Comparison of ENCODE assay signal across 17 cellular contexts in the genomic region with DNA sequence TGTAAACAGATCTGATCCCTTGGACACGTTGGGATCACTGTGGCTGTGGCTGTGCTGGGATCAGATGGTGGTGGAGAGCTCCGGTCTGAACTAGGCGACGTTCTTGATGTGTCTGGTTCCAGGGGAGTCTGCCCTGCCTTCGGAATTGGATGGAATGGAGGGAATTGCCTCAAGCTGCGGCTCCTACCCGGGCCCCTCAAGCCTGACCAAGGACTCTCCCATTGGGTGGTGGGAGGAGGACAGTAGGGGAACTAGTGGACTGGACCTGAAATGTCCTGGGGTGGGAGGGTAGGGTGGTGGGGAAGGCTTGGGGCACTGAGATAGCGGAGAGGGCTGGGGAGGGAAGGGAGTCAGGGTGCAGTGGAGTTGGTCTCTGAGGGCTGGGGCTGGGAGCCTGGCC. TPM values are rescaled to one million over a fixed set of nuclear protein-coding genes. Genes with fewer than 3 reads are reported as not detected.
DNase-seq lines count a peak whose midpoint lies in the region; ATAC-seq, FAIRE-seq and TF ChIP-seq lines count a peak whose summit lies in the region.
"Had no signal": no experiment of that assay in that cellular context is flagged by ENCODE, and none has a peak within 500 bp of the region (broad histone marks: within the 10 kb centered on the region; RNA-seq: fewer than 3 reads in every experiment).

No MANE protein-coding gene starts in this region.

- no peak overlapping the region for H2AFZ ChIP-seq in GM23248

- no peak for ATAC-seq in Right ventricle myocardium inferior
- ATAC-seq in right lobe of liver: no peak
- no peak for ATAC-seq in pancreas
- ATAC-seq: activated CD4-positive, CD25-positive, alpha-beta regulatory T cell treated with anti-CD3 and anti-CD28 coated beads, Interleukin-2, amount 50 U/mL, for 24 hours; activated naive CD4-positive, alpha-beta T cell treated with anti-CD3 and anti-CD28 coated beads, Interleukin-2, amount 50 U/mL, for 72 hours; HCT116; left ventricle myocardium superior had no signal

- H3K27me3 ChIP-seq in cardiac muscle cell (no peaks in the 10 kb centered on the region), right lobe of liver (no peaks in the 10 kb centered on the region), transverse colon (no peaks in the 10 kb centered on the region), GM23248 (replicated peaks; ENCODE audit: insufficient read depth) (no peaks in the 10 kb centered on the region), pancreas (no peaks in the 10 kb centered on the region), adrenal gland (no peaks in the 10 kb centered on the region)
- H3K27me3 ChIP-seq: tibial nerve had no signal

- no peaks in the 10 kb centered on the region for H3K36me3 ChIP-seq in cardiac muscle cell
- H3K36me3 ChIP-seq in right lobe of liver: no peaks in the 10 kb centered on the region
- H3K36me3 ChIP-seq in transverse colon: no peaks in the 10 kb centered on the region
- H3K36me3 ChIP-seq in GM23248 (ENCODE audit: low read depth): no peaks in the 10 kb centered on the region
- H3K36me3 ChIP-seq in pancreas: no peaks in the 10 kb centered on the region
- no peaks in the 10 kb centered on the region for H3K36me3 ChIP-seq in adrenal gland (replicated peaks in 1 of 2)
- H3K36me3 ChIP-seq: tibial nerve had no signal

- H3K79me2 ChIP-seq in GM23248 (ENCODE audit: insufficient read depth): peaks cover 20% of the 10 kb centered on the region

- peaks cover 9% of the 10 kb centered on the region for H3K4me1 ChIP-seq in cardiac muscle cell (ENCODE audit: low read depth)
- peaks cover 0 to 58% (median 20%) of the 10 kb centered on the region in 4 donors for H3K4me1 ChIP-seq in right lobe of liver
- peaks cover 18 to 48% (median 34%) of the 10 kb centered on the region in 4 donors for H3K4me1 ChIP-seq in transverse colon
- 0 out of 2 replicates have a peak, but pooled peaks cover 13% of the 10 kb centered on the region for H3K4me1 ChIP-seq in GM23248 (ENCODE audit: insufficient read depth)
- H3K4me1 ChIP-seq in pancreas: peaks cover 16 to 24% (median 17%) of the 10 kb centered on the region in 3 donors
- H3K4me1 ChIP-seq in adrenal gland (replicated peaks in 1 of 2): peaks cover 17 to 33% of the 10 kb centered on the region in 2 donors

- peaks cover 2% of the 10 kb centered on the region for H3K27me3 Mint-ChIP-seq in activated T-helper 1 cell treated with anti-CD3 and anti-CD28 coated beads, Interleukin-12 subunit alpha, Interleukin-12 subunit beta, Interleukin-2, Interleukin-4 antibody, amounts not matched to agents 30 ng/mL and 10 ng/mL and 1 ng/mL, durations not matched to agents 14 hours and 24 hours and 36 hours (ENCODE audit: insufficient read depth)
- H3K27me3 Mint-ChIP-seq: B cell had no signal

- H3K9me2 ChIP-seq in GM23248 (ENCODE audit: insufficient read depth): no peaks in the 10 kb centered on the region

- TF ChIP-seq CTCF in cardiac muscle cell (IDR thresholded peaks at IDR 0.05; ENCODE audit: low read depth, low read length): no peak
- no peak for TF ChIP-seq CTCF in right lobe of liver (IDR thresholded peaks at IDR 0.05)
- TF ChIP-seq CTCF in transverse colon (IDR thresholded peaks at IDR 0.05): no peak
- TF ChIP-seq CTCF in pancreas (IDR thresholded peaks at IDR 0.05): no peak
- no peak for TF ChIP-seq CTCF in adrenal gland (IDR thresholded peaks at IDR 0.05)

- H3K4me3 Mint-ChIP-seq in activated T-helper 1 cell treated with anti-CD3 and anti-CD28 coated beads, Interleukin-12 subunit alpha, Interleukin-12 subunit beta, Interleukin-2, Interleukin-4 antibody, amounts not matched to agents 30 ng/mL and 10 ng/mL and 1 ng/mL, durations not matched to agents 14 hours and 24 hours and 36 hours: peak overlapping the region; percentile 45
- H3K4me3 Mint-ChIP-seq: B cell had no signal

- H3K27ac Mint-ChIP-seq in activated T-helper 1 cell treated with anti-CD3 and anti-CD28 coated beads, Interleukin-12 subunit alpha, Interleukin-12 subunit beta, Interleukin-2, Interleukin-4 antibody, amounts not matched to agents 30 ng/mL and 10 ng/mL and 1 ng/mL, durations not matched to agents 14 hours and 24 hours and 36 hours: no peak overlapping the region
- H3K27ac Mint-ChIP-seq: B cell had no signal

- peaks cover 16% of the 10 kb centered on the region for H3K4me1 Mint-ChIP-seq in activated T-helper 1 cell treated with anti-CD3 and anti-CD28 coated beads, Interleukin-12 subunit alpha, Interleukin-12 subunit beta, Interleukin-2, Interleukin-4 antibody, amounts not matched to agents 30 ng/mL and 10 ng/mL and 1 ng/mL, durations not matched to agents 14 hours and 24 hours and 36 hours (ENCODE audit: low read depth)

- H3K4me2 ChIP-seq in GM23248 (ENCODE audit: unreplicated experiment): no peak overlapping the region

- H3K9me3 Mint-ChIP-seq in activated T-helper 1 cell treated with anti-CD3 and anti-CD28 coated beads, Interleukin-12 subunit alpha, Interleukin-12 subunit beta, Interleukin-2, Interleukin-4 antibody, amounts not matched to agents 30 ng/mL and 10 ng/mL and 1 ng/mL, durations not matched to agents 14 hours and 24 hours and 36 hours: no peaks in the 10 kb centered on the region
- H3K9me3 Mint-ChIP-seq: activated naive CD4-positive, alpha-beta T cell treated with anti-CD3 and anti-CD28 coated beads, Interleukin-2, amount 50 U/mL, for 72 hours had no signal

- DNase-seq in cardiac muscle cell (ENCODE audit: low read depth in 1 of 2, low spot score in 1 of 2): no peak
- no peak for DNase-seq in Right ventricle myocardium inferior (ENCODE audit: missing footprints)
- no peak for DNase-seq in activated T-helper 1 cell treated with anti-CD3 and anti-CD28 coated beads, Interleukin-12 subunit alpha, Interleukin-12 subunit beta, Interleukin-2, Interleukin-4 antibody, amounts not matched to agents 30 ng/mL and 10 ng/mL and 1 ng/mL, durations not matched to agents 14 hours and 24 hours and 36 hours (ENCODE audit: low spot score)
- no peak for DNase-seq in right lobe of liver
- DNase-seq in transverse colon: no peak
- DNase-seq in GM23248: no peak
- DNase-seq in pancreas: no peak
- DNase-seq in adrenal gland: no peak
- DNase-seq: dermis blood vessel endothelial cell, foreskin melanocyte, Kasumi-1, left ventricle myocardium superior had no signal

- no peaks in the 10 kb centered on the region for H3K36me3 Mint-ChIP-seq in activated T-helper 1 cell treated with anti-CD3 and anti-CD28 coated beads, Interleukin-12 subunit alpha, Interleukin-12 subunit beta, Interleukin-2, Interleukin-4 antibody, amounts not matched to agents 30 ng/mL and 10 ng/mL and 1 ng/mL, durations not matched to agents 14 hours and 24 hours and 36 hours (ENCODE audit: low read depth)

- no peak for TF ChIP-seq POLR2A in right lobe of liver (IDR thresholded peaks at IDR 0.05)
- no peak for TF ChIP-seq POLR2A in transverse colon (IDR thresholded peaks at IDR 0.05)
- TF ChIP-seq POLR2A in adrenal gland (IDR thresholded peaks at IDR 0.05): no peak

- intact Hi-C loops in Right ventricle myocardium inferior (cut with DNase I): no loop called here
- intact Hi-C loops in activated T-helper 1 cell treated with anti-CD3 and anti-CD28 coated beads, Interleukin-12 subunit alpha, Interleukin-12 subunit beta, Interleukin-2, Interleukin-4 antibody, amounts not matched to agents 30 ng/mL and 10 ng/mL and 1 ng/mL, durations not matched to agents 14 hours and 24 hours and 36 hours (cut with micrococcal nuclease): loop anchor here (2.0 to 5.0 kb wide), 4 partner anchors 83 to 366 kb away; a partner anchor contains a TSS
- intact Hi-C loops in right lobe of liver (cut with DNase I): no loop called here
- intact Hi-C loops in transverse colon (cut with DNase I; ENCODE audit: low total_unique reads): no loop called here
- intact Hi-C loops in pancreas (cut with DNase I): loop anchor here in 1 of 3 donors (10.0 kb wide), 1 partner anchor 337 kb away; a partner anchor contains a TSS
- intact Hi-C loops in adrenal gland (cut with DNase I): no loop called here

- 73% methylated on average over 8 of the region's 8 CpGs for WGBS in right lobe of liver (ENCODE audit: insufficient coverage, low coverage, low lambda C conversion rate, missing lambda C conversion rate)
- WGBS in transverse colon (ENCODE audit: low coverage in 1 of 2), 2 donors: 89% methylated on average over 8 of the region's 8 CpGs; no CpG with 5 or more reads in 1 of the 2 donors
- 78 to 80% methylated on average over 7 to 8 of the region's 8 CpGs for WGBS in GM23248 (ENCODE audit: low coverage in 1 of 2, low lambda C conversion rate in 2 of 2, missing lambda C conversion rate in 2 of 2), 2 experiments
- 83% methylated on average over 8 of the region's 8 CpGs for WGBS in pancreas, 2 donors
- WGBS in adrenal gland, 4 donors: 89 to 91% (median 91%) methylated on average over 7 to 8 of the region's 8 CpGs

- H3F3A ChIP-seq in GM23248 (ENCODE audit: insufficient read depth): peaks cover 6% of the 10 kb centered on the region; the same call in 1 of the 2 replicates

- no peak overlapping the region for H3K9ac ChIP-seq in GM23248

- in situ Hi-C loops in transverse colon (cut with MboI; ENCODE audit: low pct_ligation_motif_present in 1 of 4, low pct_unique_long_range_greater_than_20kb in 1 of 4, low sequenced_read_pairs in 3 of 4): no loop called here
- in situ Hi-C loops in GM23248 (cut with MboI): no loop called here

- no peaks in the 10 kb centered on the region for H4K20me1 ChIP-seq in GM23248 (ENCODE audit: insufficient read depth)

- H3K9me3 ChIP-seq in cardiac muscle cell (ENCODE audit: low read depth): no peaks in the 10 kb centered on the region
- no peaks in the 10 kb centered on the region for H3K9me3 ChIP-seq in right lobe of liver
- no peaks in the 10 kb centered on the region for H3K9me3 ChIP-seq in transverse colon
- H3K9me3 ChIP-seq in GM23248 (ENCODE audit: low read depth): no peaks in the 10 kb centered on the region
- no peaks in the 10 kb centered on the region for H3K9me3 ChIP-seq in pancreas
- H3K9me3 ChIP-seq in adrenal gland (replicated peaks in 1 of 3): no peaks in the 10 kb centered on the region
- H3K9me3 ChIP-seq: tibial nerve had no signal

- peak overlapping the region; percentile 99 for H3K27ac ChIP-seq in cardiac muscle cell
- peak overlapping the region; percentile 97 to 100 (median 98) for H3K27ac ChIP-seq in right lobe of liver
- H3K27ac ChIP-seq in transverse colon: peak overlapping the region in 3 of 4 donors; percentile 98 to 99 (median 98)
- H3K27ac ChIP-seq in GM23248: no peak overlapping the region
- peak overlapping the region in 2 of 4 donors; percentile 95 to 98 for H3K27ac ChIP-seq in pancreas
- peak overlapping the region in 2 of 5 donors; percentile 4 to 93 for H3K27ac ChIP-seq in adrenal gland

- no peak for FAIRE-seq in pancreas (lab: Jason Lieb, UNC)

- H3K4me3 ChIP-seq in cardiac muscle cell (no peak overlapping the region), right lobe of liver (peak overlapping the region in 1 of 3 donors; percentile 60), transverse colon (no peak overlapping the region), GM23248 (no peak overlapping the region), pancreas (no peak overlapping the region), adrenal gland (no peak overlapping the region)

- no peak for TF ChIP-seq EP300 in transverse colon (IDR thresholded peaks at IDR 0.05; ENCODE audit: low read depth)

RNA-seq across cellular contexts. Expression of a gene that starts 3.2 kb away (rescaled TPM):
- total RNA-seq in cardiac muscle cell (33.6 and 42.9 TPM in 2 replicates), Right ventricle myocardium inferior (26.2 TPM), right lobe of liver (10 to 100 TPM in 4 of 6 experiments, 1 to 10 TPM in 2; 6.4 to 29.5 (median 17.2) TPM), transverse colon (10 to 100 TPM in 2 of 4 donors, 1 to 10 TPM in 2; 8.6 to 18.0 (median 10.5) TPM), pancreas (10 to 100 TPM in 5 of 6 donors, 1 to 10 TPM in 1; 9.1 to 19.4 (median 14.3) TPM), adrenal gland (10 to 100 TPM; 12.0 to 34.3 (median 16.7) TPM)
- polyA plus RNA-seq in cardiac muscle cell (46.6 and 47.3 TPM in 2 replicates), GM23248 (2016; fragmentation: Nextera tagmentation; extraction: Ambion mirVana) (10.3 and 11.5 TPM in 2 replicates), pancreas (10 to 100 TPM; 29.3 to 42.5 TPM), adrenal gland (10 to 100 TPM in 2 of 3 donors, 1 to 10 TPM in 1; 3.7 to 92.7 (median 31.9) TPM)
- total RNA-seq in activated T-helper 1 cell treated with anti-CD3 and anti-CD28 coated beads, Interleukin-12 subunit alpha, Interleukin-12 subunit beta, Interleukin-2, Interleukin-4 antibody, amounts not matched to agents 30 ng/mL and 10 ng/mL and 1 ng/mL, durations not matched to agents 14 hours and 24 hours and 36 hours: 23.1 and 26.2 TPM in 2 replicates
- total RNA-seq in GM23248 (2014; rRNA removed; shearing (Covaris generic)): 9.9 and 17.4 TPM in 2 replicates

RNA-seq across cellular contexts. Expression of a gene that starts 6.7 kb away (rescaled TPM):
- total RNA-seq in cardiac muscle cell (58.2 and 66.6 TPM in 2 replicates), Right ventricle myocardium inferior (32.2 TPM), right lobe of liver (10 to 100 TPM; 42.5 to 67.3 (median 49.5) TPM), transverse colon (100 to 1,000 TPM in 1 of 4 donors, 10 to 100 TPM in 3; 49.1 to 127 (median 79.5) TPM), pancreas (10 to 100 TPM; 29.0 to 43.8 (median 33.0) TPM), adrenal gland (10 to 100 TPM; 52.7 to 94.1 (median 75.1) TPM)
- polyA plus RNA-seq in cardiac muscle cell (42.6 and 47.2 TPM in 2 replicates), GM23248 (2016; fragmentation: Nextera tagmentation; extraction: Ambion mirVana) (13.1 and 14.0 TPM in 2 replicates), pancreas (10 to 100 TPM; 17.2 to 29.9 TPM), adrenal gland (10 to 100 TPM; 23.3 to 35.6 (median 27.3) TPM)
- total RNA-seq in activated T-helper 1 cell treated with anti-CD3 and anti-CD28 coated beads, Interleukin-12 subunit alpha, Interleukin-12 subunit beta, Interleukin-2, Interleukin-4 antibody, amounts not matched to agents 30 ng/mL and 10 ng/mL and 1 ng/mL, durations not matched to agents 14 hours and 24 hours and 36 hours: 110 and 119 TPM in 2 replicates
- 26.4 and 30.2 TPM in 2 replicates for total RNA-seq in GM23248 (2014; rRNA removed; shearing (Covaris generic))
